ENCODE assay signal across 12 cellular contexts in genomic region chr13:92838786-92839185, GRCh38.
DNase-seq lines count a peak whose midpoint lies in the region; ATAC-seq and TF ChIP-seq lines count a peak whose summit lies in the region.
"Had no signal": no experiment of that assay in that cellular context is flagged by ENCODE, and none has a peak within 500 bp of the region (broad histone marks: within the 10 kb centered on the region; RNA-seq: fewer than 3 reads in every experiment).

No MANE protein-coding gene starts in this region.

- H3K4me3 Mint-ChIP-seq in effector memory CD8-positive, alpha-beta T cell: no peak overlapping the region

- DNase-seq in astrocyte of the spinal cord (ENCODE audit: low read depth, low spot score) (peak; percentile 95), osteoblast (ENCODE audit: insufficient read length, low spot score, missing footprints) (peak; percentile 69), NOMO-1 (lab: John Stamatoyannopoulos, UW; ENCODE audit: unreplicated experiment in 2 of 2) (no peak), pons (ENCODE audit: low spot score) (no peak)
- DNase-seq in effector memory CD8-positive, alpha-beta T cell: no peak
- DNase-seq: DMS153, NCI-H1092 had no signal

- no peaks in the 10 kb centered on the region for H3K36me3 ChIP-seq in osteoblast (ENCODE audit: insufficient read depth, low read length)
- H3K36me3 ChIP-seq: neutrophil, vagina had no signal

- peaks cover 28% of the 10 kb centered on the region for H3K4me1 ChIP-seq in osteoblast (ENCODE audit: insufficient read depth, low read length)
- H3K4me1 ChIP-seq: vagina had no signal

- H3K27ac Mint-ChIP-seq in effector memory CD8-positive, alpha-beta T cell: no peak overlapping the region

- in situ Hi-C loops in astrocyte of the spinal cord (cut with HindIII; ENCODE audit: low sequenced_read_pairs): no loop called here

- H3K4me1 Mint-ChIP-seq in effector memory CD8-positive, alpha-beta T cell (ENCODE audit: low read depth in 2 of 2): no peaks in the 10 kb centered on the region

- no peaks in the 10 kb centered on the region for H3K36me3 Mint-ChIP-seq in effector memory CD8-positive, alpha-beta T cell (ENCODE audit: insufficient read depth)

- TF ChIP-seq CTCF in astrocyte of the spinal cord (IDR thresholded peaks at IDR 0.05; ENCODE audit: low read depth, low read length): no peak
- no peak for TF ChIP-seq CTCF in osteoblast (IDR thresholded peaks at IDR 0.05; ENCODE audit: extremely low read depth, low read depth, low read length)

- no peak overlapping the region for H3K4me3 ChIP-seq in astrocyte of the spinal cord (ENCODE audit: low read depth, low read length)
- H3K4me3 ChIP-seq in osteoblast (ENCODE audit: insufficient read depth, low read length): no peak overlapping the region
- H3K4me3 ChIP-seq: vagina had no signal

- no peaks in the 10 kb centered on the region for H4K20me1 ChIP-seq in osteoblast (ENCODE audit: insufficient read depth, low read length)

- peak overlapping the region; percentile 67 for H3K27ac ChIP-seq in osteoblast (ENCODE audit: low read depth, low read length)
- H3K27ac ChIP-seq: neutrophil, vagina had no signal

- no peak overlapping the region for H2AFZ ChIP-seq in osteoblast (ENCODE audit: low read length)

- no peaks in the 10 kb centered on the region for H3K79me2 ChIP-seq in osteoblast (ENCODE audit: insufficient read depth, low read length)

- H3K4me2 ChIP-seq in osteoblast (ENCODE audit: insufficient read depth, low read length): peak overlapping the region; percentile 33

- no peaks in the 10 kb centered on the region for H3K27me3 ChIP-seq in osteoblast (ENCODE audit: insufficient read depth, low read length)
- H3K27me3 ChIP-seq: neutrophil, vagina had no signal

- no peaks in the 10 kb centered on the region for H3K27me3 Mint-ChIP-seq in effector memory CD8-positive, alpha-beta T cell

- ATAC-seq in GM18511 (IDR thresholded peaks at IDR 0.05; ENCODE audit: unreplicated experiment): peak; percentile 58
- peak; percentile 51 for ATAC-seq in HG03442 (IDR thresholded peaks at IDR 0.05; ENCODE audit: unreplicated experiment)
- ATAC-seq in HG02623 (IDR thresholded peaks at IDR 0.05; ENCODE audit: unreplicated experiment): no peak
- ATAC-seq in effector memory CD8-positive, alpha-beta T cell (replicated peaks): no peak

- H3K9me3 ChIP-seq in osteoblast (ENCODE audit: low read depth, low read length): no peaks in the 10 kb centered on the region
- H3K9me3 ChIP-seq: neutrophil, vagina had no signal

- peaks cover 3 to 15% of the 10 kb centered on the region in 2 donors for H3K9me3 Mint-ChIP-seq in effector memory CD8-positive, alpha-beta T cell

Comparison
In these comparisons a context has a peak if more than half of its experiments do, and no peak if none do; other contexts are left out.
1. ATAC-seq: peak in GM18511 (single experiment) and HG03442 (single experiment); none in HG02623 (single experiment) and effector memory CD8-positive, alpha-beta T cell (single experiment).
2. DNase-seq: peak in astrocyte of the spinal cord (single experiment) and osteoblast (single experiment); none in effector memory CD8-positive, alpha-beta T cell (0 of 3), NOMO-1 (0 of 2) and pons (single experiment).